ENCODE assay signal across 8 cellular contexts in the genomic region with DNA sequence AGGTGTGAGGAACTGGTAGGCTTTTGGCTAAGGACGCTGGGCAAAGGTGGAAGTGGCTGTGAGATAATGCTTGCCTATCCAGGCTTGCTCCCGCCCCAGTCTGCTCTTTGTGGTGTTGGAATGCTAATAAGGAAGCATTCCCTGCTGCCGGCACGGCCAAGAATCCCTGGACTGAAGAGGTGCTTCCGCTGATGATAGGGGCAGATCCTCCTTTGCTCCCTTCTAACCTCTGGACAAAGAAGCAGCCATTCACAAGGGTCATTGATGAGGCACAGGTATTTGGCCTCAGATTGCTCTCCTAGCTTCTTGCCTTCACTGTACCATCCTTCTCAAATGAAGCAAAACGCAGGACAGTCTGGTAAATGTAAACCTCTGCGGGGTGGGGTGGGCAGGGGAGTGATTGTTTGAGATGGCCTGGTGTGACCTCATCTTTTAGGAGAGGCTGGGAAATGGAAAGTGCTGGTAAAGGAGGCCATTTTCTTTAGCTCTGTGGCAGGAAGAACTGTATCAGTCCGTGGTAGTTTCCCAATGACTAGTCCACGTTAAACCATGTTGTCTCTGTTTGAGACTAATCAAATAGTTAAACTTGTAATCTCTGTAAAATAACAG. TPM values are rescaled to one million over a fixed set of nuclear protein-coding genes. Genes with fewer than 3 reads are reported as not detected.
A peak's percentile ranks its signal among the peaks of the same experiment; 100 is the strongest.
DNase-seq lines count a peak whose midpoint lies in the region; ATAC-seq and TF ChIP-seq lines count a peak whose summit lies in the region.

No MANE protein-coding gene starts in this region.

- DNase-seq in G401 (ENCODE audit: low spot score) (peak; percentile 19), NCI-H2227 (lab: John Stamatoyannopoulos, UW; ENCODE audit: unreplicated experiment) (peak; percentile 28), astrocyte of the spinal cord (ENCODE audit: low read depth, low spot score) (peak; percentile 12), kidney epithelial cell (ENCODE audit: low read depth) (no peak), GM19240 (ENCODE audit: insufficient read length, low spot score) (no peak), KG1 (lab: John Stamatoyannopoulos, UW) (no peak)

- H3K4me1 ChIP-seq in stomach smooth muscle (ENCODE audit: control insufficient read depth, insufficient read depth, low read length): peaks cover 20% of the 10 kb centered on the region

- peak overlapping the region; percentile 93 for H3K4me3 ChIP-seq in astrocyte of the spinal cord (ENCODE audit: low read depth, low read length)
- peak overlapping the region; percentile 70 for H3K4me3 ChIP-seq in kidney epithelial cell (ENCODE audit: low read depth, low read length)
- H3K4me3 ChIP-seq in stomach smooth muscle (ENCODE audit: low read length in 2 of 2): peak overlapping the region; percentile 91 to 93

- no peaks in the 10 kb centered on the region for H3K9me3 ChIP-seq in stomach smooth muscle (ENCODE audit: control insufficient read depth in 2 of 2, low read length in 2 of 2)

- no peak for TF ChIP-seq CTCF in astrocyte of the spinal cord (IDR thresholded peaks at IDR 0.05; ENCODE audit: low read depth, low read length)
- no peak for TF ChIP-seq CTCF in kidney epithelial cell (IDR thresholded peaks at IDR 0.05; ENCODE audit: insufficient read depth, low read length, poor library complexity, severe bottlenecking)

- no peak for ATAC-seq in HG02678 (IDR thresholded peaks at IDR 0.05; ENCODE audit: unreplicated experiment)

- H3K27me3 ChIP-seq in kidney epithelial cell (ENCODE audit: control insufficient read depth, insufficient read depth, low read length) (no peaks in the 10 kb centered on the region), stomach smooth muscle (ENCODE audit: control insufficient read depth in 1 of 2, insufficient read depth in 2 of 2, low read length in 2 of 2) (no peaks in the 10 kb centered on the region)

- H3K9ac ChIP-seq in stomach smooth muscle (ENCODE audit: low read length in 2 of 2): peak overlapping the region; percentile 66 to 90

- H3K27ac ChIP-seq in stomach smooth muscle (ENCODE audit: low read length): peak overlapping the region; percentile 76

- H3K36me3 ChIP-seq in kidney epithelial cell (ENCODE audit: control insufficient read depth, insufficient read depth, low read length) (no peaks in the 10 kb centered on the region), stomach smooth muscle (ENCODE audit: control insufficient read depth in 2 of 2, insufficient read depth in 2 of 2, low read length in 2 of 2) (peaks cover 16 to 21% of the 10 kb centered on the region in 2 donors)

- in situ Hi-C loops in G401 (cut with HindIII; ENCODE audit: low sequenced_read_pairs) (no loop called here), astrocyte of the spinal cord (cut with HindIII; ENCODE audit: low sequenced_read_pairs) (no loop called here)

RNA-seq across cellular contexts. Expression of gene PGAM1, which starts 1.7 kb away (rescaled TPM):
- total RNA-seq in G401 (2014; rRNA removed; shearing (Covaris generic)): 724 and 846 TPM in 2 replicates
- total RNA-seq in kidney epithelial cell: 350 and 356 TPM in 2 replicates

RNA-seq across cellular contexts. Expression of gene EXOSC1, which starts 18.1 kb away (rescaled TPM):
- total RNA-seq in G401 (2014; rRNA removed; shearing (Covaris generic)): 56.7 and 61.7 TPM in 2 replicates
- 43.2 and 48.9 TPM in 2 replicates for total RNA-seq in kidney epithelial cell

RNA-seq across cellular contexts. Expression of gene ZDHHC16, which starts 18.3 kb away (rescaled TPM):
- 70.4 and 82.5 TPM in 2 replicates for total RNA-seq in G401 (2014; rRNA removed; shearing (Covaris generic))
- total RNA-seq in kidney epithelial cell: 42.4 and 46.8 TPM in 2 replicates

RNA-seq across cellular contexts. Expression of gene RRP12, which starts 26.5 kb away (rescaled TPM):
- total RNA-seq in G401 (2014; rRNA removed; shearing (Covaris generic)): 35.1 and 41.4 TPM in 2 replicates
- total RNA-seq in kidney epithelial cell: 42.6 and 43.4 TPM in 2 replicates

Comparison
In these comparisons a context has a peak if more than half of its experiments do, and no peak if none do; other contexts are left out.
1. DNase-seq: peak in G401 (single experiment), NCI-H2227 (single experiment) and astrocyte of the spinal cord (single experiment); none in kidney epithelial cell (single experiment), GM19240 (single experiment) and KG1 (single experiment).
2. Peak in every context shown above with its lines, with median percentiles within 50 percentile points of each other: H3K4me3 ChIP-seq.